ENCODE assay signal across 12 cellular contexts in the genomic region with DNA sequence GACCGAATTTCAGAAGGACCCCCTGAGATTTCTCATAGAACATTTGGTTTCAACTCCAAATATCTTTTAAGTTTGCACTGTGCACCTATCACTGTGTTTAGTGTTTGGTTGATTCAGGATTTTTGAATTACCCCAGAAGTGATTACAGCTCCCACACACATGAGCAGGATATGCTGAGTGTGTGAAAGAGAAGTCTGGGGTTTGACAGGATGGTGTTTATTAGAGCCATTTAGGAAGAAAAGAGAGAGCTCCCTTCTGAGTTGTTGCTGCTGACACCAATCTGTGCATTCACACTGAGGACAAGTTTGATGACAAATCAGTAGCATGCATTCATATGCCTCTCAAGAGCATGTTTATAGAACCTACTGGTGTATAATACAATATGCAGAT.
DNase-seq lines count a peak whose midpoint lies in the region; ATAC-seq and TF ChIP-seq lines count a peak whose summit lies in the region.
"Had no signal": no experiment of that assay in that cellular context is flagged by ENCODE, and none has a peak within 500 bp of the region (broad histone marks: within the 10 kb centered on the region; RNA-seq: fewer than 3 reads in every experiment).

No MANE protein-coding gene starts in this region.

- H3K36me3 Mint-ChIP-seq in activated T-cell treated with anti-CD3 and anti-CD28 coated beads, Interleukin-2, amount 50 U/mL, for 72 hours (ENCODE audit: insufficient read depth in 2 of 2) = no peaks in the 10 kb centered on the region
- H3K36me3 Mint-ChIP-seq: activated naive CD4-positive, alpha-beta T cell treated with anti-CD3 and anti-CD28 coated beads, Interleukin-2, amount 50 U/mL, for 24 hours; IgD-negative memory B cell had no signal

- peaks cover 59% of the 10 kb centered on the region for H3K27me3 Mint-ChIP-seq in activated T-cell treated with anti-CD3 and anti-CD28 coated beads, Interleukin-2, amount 50 U/mL, for 72 hours (ENCODE audit: low read depth)

- ATAC-seq in Right ventricle myocardium inferior = peak; percentile 20
- ATAC-seq in activated T-cell treated with anti-CD3 and anti-CD28 coated beads, Interleukin-2, amount 50 U/mL, for 72 hours (replicated peaks in 1 of 2) = no peak
- no peak for ATAC-seq in GM21390 (IDR thresholded peaks at IDR 0.05; ENCODE audit: unreplicated experiment)
- no peak for ATAC-seq in GM21786 (IDR thresholded peaks at IDR 0.05; ENCODE audit: unreplicated experiment)
- ATAC-seq in HG03095 (IDR thresholded peaks at IDR 0.05; ENCODE audit: unreplicated experiment) = no peak
- ATAC-seq: natural killer cell treated with Interleukin-12 subunit alpha and Interleukin-12 subunit beta and Interleukin-15 and Interleukin-18, amount 100 ng/mL, for 72 hours had no signal

- H3K4me3 Mint-ChIP-seq in activated T-cell treated with anti-CD3 and anti-CD28 coated beads, Interleukin-2, amount 50 U/mL, for 72 hours = no peak overlapping the region
- H3K4me3 Mint-ChIP-seq: activated naive CD4-positive, alpha-beta T cell treated with anti-CD3 and anti-CD28 coated beads, Interleukin-2, amount 50 U/mL, for 24 hours; IgD-negative memory B cell; natural killer cell treated with Interleukin-12 subunit alpha and Interleukin-12 subunit beta and Interleukin-15 and Interleukin-18, amount 100 ng/mL, for 72 hours had no signal

- H3K4me3 ChIP-seq in right atrium auricular region = no peak overlapping the region
- H3K4me3 ChIP-seq in breast epithelium = no peak overlapping the region

- H3K4me1 ChIP-seq in right atrium auricular region (peaks cover 0 to 11% of the 10 kb centered on the region in 2 donors), breast epithelium (peaks cover 0 to 17% of the 10 kb centered on the region in 2 donors)

- TF ChIP-seq CTCF in right atrium auricular region (IDR thresholded peaks at IDR 0.05) = no peak
- no peak for TF ChIP-seq CTCF in breast epithelium (IDR thresholded peaks at IDR 0.05)

- H3K9me3 ChIP-seq in right atrium auricular region = no peaks in the 10 kb centered on the region
- no peaks in the 10 kb centered on the region for H3K9me3 ChIP-seq in breast epithelium

- H3K27me3 ChIP-seq in right atrium auricular region (no peaks in the 10 kb centered on the region), breast epithelium (no peaks in the 10 kb centered on the region), layer of hippocampus (ENCODE audit: control insufficient read depth, insufficient read depth, low read length) (no peaks in the 10 kb centered on the region)

- no peak for TF ChIP-seq POLR2A in breast epithelium (IDR thresholded peaks at IDR 0.05)

- H3K27ac ChIP-seq in right atrium auricular region (peak overlapping the region in 1 of 2 donors; percentile 9), breast epithelium (peak overlapping the region; percentile 44 to 57), layer of hippocampus (ENCODE audit: low read depth, low read length) (peak overlapping the region; percentile 27)

- H3K4me1 Mint-ChIP-seq in activated T-cell treated with anti-CD3 and anti-CD28 coated beads, Interleukin-2, amount 50 U/mL, for 72 hours (ENCODE audit: low read depth) = no peaks in the 10 kb centered on the region
- H3K4me1 Mint-ChIP-seq: activated naive CD4-positive, alpha-beta T cell treated with anti-CD3 and anti-CD28 coated beads, Interleukin-2, amount 50 U/mL, for 24 hours; IgD-negative memory B cell had no signal

- no peaks in the 10 kb centered on the region for H3K9me3 Mint-ChIP-seq in activated T-cell treated with anti-CD3 and anti-CD28 coated beads, Interleukin-2, amount 50 U/mL, for 72 hours
- H3K9me3 Mint-ChIP-seq: activated naive CD4-positive, alpha-beta T cell treated with anti-CD3 and anti-CD28 coated beads, Interleukin-2, amount 50 U/mL, for 24 hours; natural killer cell treated with Interleukin-12 subunit alpha and Interleukin-12 subunit beta and Interleukin-15 and Interleukin-18, amount 100 ng/mL, for 72 hours had no signal

- DNase-seq in Right ventricle myocardium inferior (ENCODE audit: missing footprints) = no peak
- DNase-seq in right atrium auricular region (ENCODE audit: low spot score) = no peak
- no peak for DNase-seq in breast epithelium (ENCODE audit: low spot score in 2 of 2)
- no peak for DNase-seq in activated T-cell treated with anti-CD3 and anti-CD28 coated beads, Interleukin-2, amount 50 U/mL, for 72 hours
- DNase-seq: NCI-H510A had no signal

- intact Hi-C loops in Right ventricle myocardium inferior (cut with DNase I) = no loop called here
- intact Hi-C loops in breast epithelium (cut with DNase I; ENCODE audit: low total_unique reads) = no loop called here

- no peaks in the 10 kb centered on the region for H3K36me3 ChIP-seq in right atrium auricular region
- H3K36me3 ChIP-seq in breast epithelium = no peaks in the 10 kb centered on the region

- H3K27ac Mint-ChIP-seq in activated T-cell treated with anti-CD3 and anti-CD28 coated beads, Interleukin-2, amount 50 U/mL, for 72 hours = no peak overlapping the region
- H3K27ac Mint-ChIP-seq: activated naive CD4-positive, alpha-beta T cell treated with anti-CD3 and anti-CD28 coated beads, Interleukin-2, amount 50 U/mL, for 24 hours; natural killer cell treated with Interleukin-12 subunit alpha and Interleukin-12 subunit beta and Interleukin-15 and Interleukin-18, amount 100 ng/mL, for 72 hours had no signal
